Comparison of ENCODE assay signal across 1 cellular context in the genomic region with DNA sequence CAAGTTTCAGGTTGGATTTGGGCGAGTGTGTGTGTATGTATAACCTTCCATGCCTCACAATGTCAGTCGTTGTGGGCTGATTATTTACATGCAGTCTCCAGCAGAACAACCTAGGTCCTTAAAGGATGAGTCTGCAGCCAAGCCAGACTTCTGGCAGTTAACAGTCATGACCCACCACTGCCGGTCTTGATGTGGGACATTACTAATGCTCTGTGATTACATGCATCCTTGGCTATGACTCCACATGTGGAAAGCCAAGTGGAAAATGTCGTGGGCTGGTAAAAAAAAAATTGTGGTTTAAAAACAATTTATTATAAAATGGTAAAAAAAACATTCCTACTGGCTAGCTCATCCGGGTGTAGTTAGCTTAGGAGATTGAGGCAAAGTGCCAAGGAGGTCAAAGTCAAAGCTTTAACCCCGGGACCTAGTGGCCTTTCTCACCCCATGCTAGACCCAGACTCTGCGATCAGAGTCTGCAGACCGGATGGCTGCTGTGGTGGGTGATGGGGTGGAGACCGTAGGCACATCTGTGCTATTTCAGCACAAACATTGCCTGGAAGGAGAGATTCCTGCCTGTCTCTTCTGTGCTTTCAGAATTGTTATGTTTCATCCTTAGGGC.
TF ChIP-seq lines count a peak whose summit lies in the region.

No MANE protein-coding gene starts in this region.

TF ChIP-seq in HepG2, 621 proteins besides CTCF, POLR2A, EP300 and RAD21:
- TF ChIP-seq TARDBP (CRISPR knock-in tag; IDR thresholded peaks at IDR 0.05): no peak
- TF ChIP-seq RXRA (CRISPR knock-in tag; IDR thresholded peaks at IDR 0.05): peak; percentile 74; the same call in 1 of the 2 replicates
- peak; percentile 54; the same call in 1 of the 2 replicates for TF ChIP-seq NCOR1 (IDR thresholded peaks at IDR 0.05; ENCODE audit: borderline replicate concordance, low read length)
- TF ChIP-seq SALL1 (CRISPR knock-in tag; IDR thresholded peaks at IDR 0.05): peak; percentile 35; the same call in 1 of the 2 replicates
- TF ChIP-seq, protein P1, sequence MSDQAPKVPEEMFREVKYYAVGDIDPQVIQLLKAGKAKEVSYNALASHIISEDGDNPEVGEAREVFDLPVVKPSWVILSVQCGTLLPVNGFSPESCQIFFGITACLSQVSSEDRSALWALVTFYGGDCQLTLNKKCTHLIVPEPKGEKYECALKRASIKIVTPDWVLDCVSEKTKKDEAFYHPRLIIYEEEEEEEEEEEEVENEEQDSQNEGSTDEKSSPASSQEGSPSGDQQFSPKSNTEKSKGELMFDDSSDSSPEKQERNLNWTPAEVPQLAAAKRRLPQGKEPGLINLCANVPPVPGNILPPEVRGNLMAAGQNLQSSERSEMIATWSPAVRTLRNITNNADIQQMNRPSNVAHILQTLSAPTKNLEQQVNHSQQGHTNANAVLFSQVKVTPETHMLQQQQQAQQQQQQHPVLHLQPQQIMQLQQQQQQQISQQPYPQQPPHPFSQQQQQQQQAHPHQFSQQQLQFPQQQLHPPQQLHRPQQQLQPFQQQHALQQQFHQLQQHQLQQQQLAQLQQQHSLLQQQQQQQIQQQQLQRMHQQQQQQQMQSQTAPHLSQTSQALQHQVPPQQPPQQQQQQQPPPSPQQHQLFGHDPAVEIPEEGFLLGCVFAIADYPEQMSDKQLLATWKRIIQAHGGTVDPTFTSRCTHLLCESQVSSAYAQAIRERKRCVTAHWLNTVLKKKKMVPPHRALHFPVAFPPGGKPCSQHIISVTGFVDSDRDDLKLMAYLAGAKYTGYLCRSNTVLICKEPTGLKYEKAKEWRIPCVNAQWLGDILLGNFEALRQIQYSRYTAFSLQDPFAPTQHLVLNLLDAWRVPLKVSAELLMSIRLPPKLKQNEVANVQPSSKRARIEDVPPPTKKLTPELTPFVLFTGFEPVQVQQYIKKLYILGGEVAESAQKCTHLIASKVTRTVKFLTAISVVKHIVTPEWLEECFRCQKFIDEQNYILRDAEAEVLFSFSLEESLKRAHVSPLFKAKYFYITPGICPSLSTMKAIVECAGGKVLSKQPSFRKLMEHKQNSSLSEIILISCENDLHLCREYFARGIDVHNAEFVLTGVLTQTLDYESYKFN (CRISPR knock-in tag; conservative IDR thresholded peaks at IDR 0.05): 0 out of 2 replicates have a peak, but pooled peaks have one; percentile 11
- peak; percentile 39 to 88; a peak in 3 of 4 replicates for TF ChIP-seq NR2F1 (CRISPR knock-in tag; IDR thresholded peaks at IDR 0.05)
- peak; percentile 78 for TF ChIP-seq TBL1XR1 (IDR thresholded peaks at IDR 0.05; ENCODE audit: borderline replicate concordance, low read length, partially characterized antibody)
- peak; percentile 77; the same call in 1 of the 2 replicates for TF ChIP-seq PPARG (CRISPR knock-in tag; conservative IDR thresholded peaks at IDR 0.05)
- peak; percentile 76; the same call in 1 of the 2 replicates for TF ChIP-seq NR2F2 (IDR thresholded peaks at IDR 0.05; ENCODE audit: borderline replicate concordance, low read depth)
- TF ChIP-seq CENPT (CRISPR knock-in tag; IDR thresholded peaks at IDR 0.05; ENCODE audit: low read depth): no peak
- TF ChIP-seq, protein P2, sequence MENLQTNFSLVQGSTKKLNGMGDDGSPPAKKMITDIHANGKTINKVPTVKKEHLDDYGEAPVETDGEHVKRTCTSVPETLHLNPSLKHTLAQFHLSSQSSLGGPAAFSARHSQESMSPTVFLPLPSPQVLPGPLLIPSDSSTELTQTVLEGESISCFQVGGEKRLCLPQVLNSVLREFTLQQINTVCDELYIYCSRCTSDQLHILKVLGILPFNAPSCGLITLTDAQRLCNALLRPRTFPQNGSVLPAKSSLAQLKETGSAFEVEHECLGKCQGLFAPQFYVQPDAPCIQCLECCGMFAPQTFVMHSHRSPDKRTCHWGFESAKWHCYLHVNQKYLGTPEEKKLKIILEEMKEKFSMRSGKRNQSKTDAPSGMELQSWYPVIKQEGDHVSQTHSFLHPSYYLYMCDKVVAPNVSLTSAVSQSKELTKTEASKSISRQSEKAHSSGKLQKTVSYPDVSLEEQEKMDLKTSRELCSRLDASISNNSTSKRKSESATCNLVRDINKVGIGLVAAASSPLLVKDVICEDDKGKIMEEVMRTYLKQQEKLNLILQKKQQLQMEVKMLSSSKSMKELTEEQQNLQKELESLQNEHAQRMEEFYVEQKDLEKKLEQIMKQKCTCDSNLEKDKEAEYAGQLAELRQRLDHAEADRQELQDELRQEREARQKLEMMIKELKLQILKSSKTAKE (CRISPR knock-in tag; IDR thresholded peaks at IDR 0.05; ENCODE audit: borderline replicate concordance): peak; percentile 52; the same call in 1 of the 2 replicates
- TF ChIP-seq, protein P3, sequence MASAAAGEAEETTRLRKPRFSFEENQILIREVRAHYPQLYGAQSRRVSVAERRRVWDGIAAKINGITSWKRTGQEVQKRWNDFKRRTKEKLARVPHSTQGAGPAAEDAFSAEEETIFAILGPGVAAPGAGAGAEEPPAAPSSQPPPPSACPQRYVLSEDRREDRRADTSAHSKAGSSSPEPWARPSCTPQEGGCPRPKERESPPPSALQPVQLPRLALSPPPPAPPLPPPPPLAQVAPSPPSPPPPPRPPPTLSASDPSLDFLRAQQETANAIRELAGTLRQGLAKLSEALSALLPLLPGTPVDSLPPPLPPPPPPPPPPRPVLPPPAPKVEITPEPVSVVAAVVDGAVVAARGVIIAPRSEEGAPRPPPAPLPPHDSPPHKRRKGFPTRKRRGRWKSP (CRISPR knock-in tag; IDR thresholded peaks at IDR 0.05): no peak
- TF ChIP-seq HNF4G (IDR thresholded peaks at IDR 0.05; ENCODE audit: borderline replicate concordance, low read depth, low read length): peak; percentile 14; the same call in 1 of the 2 replicates
- no peak for TF ChIP-seq HNF4G (CRISPR knock-in tag; IDR thresholded peaks at IDR 0.05; ENCODE audit: borderline replicate concordance, low read depth)
- peak; percentile 78 for TF ChIP-seq NR2F6 (IDR thresholded peaks at IDR 0.05)
- TF ChIP-seq NR2F6 (CRISPR knock-in tag; IDR thresholded peaks at IDR 0.05): peak; percentile 87
- peak; percentile 47; the same call in 1 of the 2 replicates for TF ChIP-seq BCL6 (CRISPR knock-in tag; IDR thresholded peaks at IDR 0.05)
- peak; percentile 95 for TF ChIP-seq RARA (CRISPR knock-in tag; IDR thresholded peaks at IDR 0.05)
- TF ChIP-seq RXRB (CRISPR knock-in tag; IDR thresholded peaks at IDR 0.05; ENCODE audit: borderline replicate concordance): peak; percentile 67; the same call in 1 of the 2 replicates
- no peak for TF ChIP-seq SOX6 (IDR thresholded peaks at IDR 0.05)
- TF ChIP-seq SOX6 (CRISPR knock-in tag; IDR thresholded peaks at IDR 0.05): peak; percentile 20; the same call in 1 of the 2 replicates
- TF ChIP-seq, protein P4, sequence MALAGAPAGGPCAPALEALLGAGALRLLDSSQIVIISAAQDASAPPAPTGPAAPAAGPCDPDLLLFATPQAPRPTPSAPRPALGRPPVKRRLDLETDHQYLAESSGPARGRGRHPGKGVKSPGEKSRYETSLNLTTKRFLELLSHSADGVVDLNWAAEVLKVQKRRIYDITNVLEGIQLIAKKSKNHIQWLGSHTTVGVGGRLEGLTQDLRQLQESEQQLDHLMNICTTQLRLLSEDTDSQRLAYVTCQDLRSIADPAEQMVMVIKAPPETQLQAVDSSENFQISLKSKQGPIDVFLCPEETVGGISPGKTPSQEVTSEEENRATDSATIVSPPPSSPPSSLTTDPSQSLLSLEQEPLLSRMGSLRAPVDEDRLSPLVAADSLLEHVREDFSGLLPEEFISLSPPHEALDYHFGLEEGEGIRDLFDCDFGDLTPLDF (CRISPR knock-in tag; IDR thresholded peaks at IDR 0.05): no peak
- TF ChIP-seq, protein P5, sequence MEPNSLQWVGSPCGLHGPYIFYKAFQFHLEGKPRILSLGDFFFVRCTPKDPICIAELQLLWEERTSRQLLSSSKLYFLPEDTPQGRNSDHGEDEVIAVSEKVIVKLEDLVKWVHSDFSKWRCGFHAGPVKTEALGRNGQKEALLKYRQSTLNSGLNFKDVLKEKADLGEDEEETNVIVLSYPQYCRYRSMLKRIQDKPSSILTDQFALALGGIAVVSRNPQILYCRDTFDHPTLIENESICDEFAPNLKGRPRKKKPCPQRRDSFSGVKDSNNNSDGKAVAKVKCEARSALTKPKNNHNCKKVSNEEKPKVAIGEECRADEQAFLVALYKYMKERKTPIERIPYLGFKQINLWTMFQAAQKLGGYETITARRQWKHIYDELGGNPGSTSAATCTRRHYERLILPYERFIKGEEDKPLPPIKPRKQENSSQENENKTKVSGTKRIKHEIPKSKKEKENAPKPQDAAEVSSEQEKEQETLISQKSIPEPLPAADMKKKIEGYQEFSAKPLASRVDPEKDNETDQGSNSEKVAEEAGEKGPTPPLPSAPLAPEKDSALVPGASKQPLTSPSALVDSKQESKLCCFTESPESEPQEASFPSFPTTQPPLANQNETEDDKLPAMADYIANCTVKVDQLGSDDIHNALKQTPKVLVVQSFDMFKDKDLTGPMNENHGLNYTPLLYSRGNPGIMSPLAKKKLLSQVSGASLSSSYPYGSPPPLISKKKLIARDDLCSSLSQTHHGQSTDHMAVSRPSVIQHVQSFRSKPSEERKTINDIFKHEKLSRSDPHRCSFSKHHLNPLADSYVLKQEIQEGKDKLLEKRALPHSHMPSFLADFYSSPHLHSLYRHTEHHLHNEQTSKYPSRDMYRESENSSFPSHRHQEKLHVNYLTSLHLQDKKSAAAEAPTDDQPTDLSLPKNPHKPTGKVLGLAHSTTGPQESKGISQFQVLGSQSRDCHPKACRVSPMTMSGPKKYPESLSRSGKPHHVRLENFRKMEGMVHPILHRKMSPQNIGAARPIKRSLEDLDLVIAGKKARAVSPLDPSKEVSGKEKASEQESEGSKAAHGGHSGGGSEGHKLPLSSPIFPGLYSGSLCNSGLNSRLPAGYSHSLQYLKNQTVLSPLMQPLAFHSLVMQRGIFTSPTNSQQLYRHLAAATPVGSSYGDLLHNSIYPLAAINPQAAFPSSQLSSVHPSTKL (CRISPR knock-in tag; IDR thresholded peaks at IDR 0.05): peak; percentile 49; the same call in 1 of the 2 replicates
- TF ChIP-seq HNF4A (CRISPR knock-in tag; IDR thresholded peaks at IDR 0.05): peak; percentile 62
- peak; percentile 94 for TF ChIP-seq SKI (IDR thresholded peaks at IDR 0.05; ENCODE audit: partially characterized antibody)
- peak; percentile 38; the same call in 1 of the 2 replicates for TF ChIP-seq ETV5 (CRISPR knock-in tag; IDR thresholded peaks at IDR 0.05; ENCODE audit: borderline replicate concordance)
- TF ChIP-seq, protein P6, sequence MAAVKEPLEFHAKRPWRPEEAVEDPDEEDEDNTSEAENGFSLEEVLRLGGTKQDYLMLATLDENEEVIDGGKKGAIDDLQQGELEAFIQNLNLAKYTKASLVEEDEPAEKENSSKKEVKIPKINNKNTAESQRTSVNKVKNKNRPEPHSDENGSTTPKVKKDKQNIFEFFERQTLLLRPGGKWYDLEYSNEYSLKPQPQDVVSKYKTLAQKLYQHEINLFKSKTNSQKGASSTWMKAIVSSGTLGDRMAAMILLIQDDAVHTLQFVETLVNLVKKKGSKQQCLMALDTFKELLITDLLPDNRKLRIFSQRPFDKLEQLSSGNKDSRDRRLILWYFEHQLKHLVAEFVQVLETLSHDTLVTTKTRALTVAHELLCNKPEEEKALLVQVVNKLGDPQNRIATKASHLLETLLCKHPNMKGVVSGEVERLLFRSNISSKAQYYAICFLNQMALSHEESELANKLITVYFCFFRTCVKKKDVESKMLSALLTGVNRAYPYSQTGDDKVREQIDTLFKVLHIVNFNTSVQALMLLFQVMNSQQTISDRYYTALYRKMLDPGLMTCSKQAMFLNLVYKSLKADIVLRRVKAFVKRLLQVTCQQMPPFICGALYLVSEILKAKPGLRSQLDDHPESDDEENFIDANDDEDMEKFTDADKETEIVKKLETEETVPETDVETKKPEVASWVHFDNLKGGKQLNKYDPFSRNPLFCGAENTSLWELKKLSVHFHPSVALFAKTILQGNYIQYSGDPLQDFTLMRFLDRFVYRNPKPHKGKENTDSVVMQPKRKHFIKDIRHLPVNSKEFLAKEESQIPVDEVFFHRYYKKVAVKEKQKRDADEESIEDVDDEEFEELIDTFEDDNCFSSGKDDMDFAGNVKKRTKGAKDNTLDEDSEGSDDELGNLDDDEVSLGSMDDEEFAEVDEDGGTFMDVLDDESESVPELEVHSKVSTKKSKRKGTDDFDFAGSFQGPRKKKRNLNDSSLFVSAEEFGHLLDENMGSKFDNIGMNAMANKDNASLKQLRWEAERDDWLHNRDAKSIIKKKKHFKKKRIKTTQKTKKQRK (IDR thresholded peaks at IDR 0.05; ENCODE audit: low read length): no peak
